Comparison of ENCODE assay signal across 20 cellular contexts in genomic region chr21:45134677-45135076, GRCh38.
"Had no signal": no experiment of that assay in that cellular context is flagged by ENCODE, and none has a peak within 500 bp of the region (broad histone marks: within the 10 kb centered on the region; RNA-seq: fewer than 3 reads in every experiment).

No MANE protein-coding gene starts in this region.

- H3K4me3 ChIP-seq: stomach, testis, vagina had no signal

- H3K27me3 ChIP-seq: stomach, testis, vagina had no signal

- ATAC-seq: activated CD4-positive, CD25-positive, alpha-beta regulatory T cell treated with anti-CD3 and anti-CD28 coated beads, Interleukin-2, amount 50 U/mL, for 24 hours; activated naive CD8-positive, alpha-beta T cell treated with anti-CD3 and anti-CD28 coated beads, Interleukin-2, amount 50 U/mL, for 24 hours; stimulated activated effector memory CD8-positive, alpha-beta T cell treated with anti-CD3 and anti-CD28 coated beads, Interleukin-12 subunit alpha, Interleukin-12 subunit beta, amount 100 ng/mL, for 72 hours; T-helper 17 cell had no signal

- DNase-seq: activated CD4-positive, alpha-beta memory T cell treated with anti-CD3 and anti-CD28 coated beads, Interleukin-2, amount 10 ng/mL, durations not matched to agents 7 days and 5 days; activated CD4-positive, alpha-beta T cell treated with anti-CD3 and anti-CD28 coated beads, Interleukin-2, amount 10 ng/mL, durations not matched to agents 24 days and 14 days; activated gamma-delta T cell; activated naive CD4-positive, alpha-beta T cell treated with anti-CD3 and anti-CD28 coated beads, Interleukin-2, amount 50 U/mL, for 16 hours; activated naive CD8-positive, alpha-beta T cell treated with anti-CD3 and anti-CD28 coated beads, Interleukin-2, amount 50 U/mL, for 24 hours; anterior cingulate cortex; dermis blood vessel endothelial cell; effector memory CD4-positive, alpha-beta T cell; hypothalamus; nephron progenitor cell; nucleus accumbens; retina; stimulated activated CD4-positive, alpha-beta T cell treated with anti-CD3 and anti-CD28 coated beads, Interleukin-12 subunit alpha, Interleukin-12 subunit beta, amount 100 ng/mL, for 4 hours; stomach; T-helper 17 cell; testis had no signal

- H3K27ac ChIP-seq: testis, vagina, VCaP had no signal

- H3K9me3 ChIP-seq: stomach, testis, vagina had no signal

- H3K36me3 ChIP-seq: vagina had no signal
